In genomic region chr1:6683434-6683833, GRCh38 we compare ENCODE assay signal across 28 cellular contexts.
"Had no signal": no experiment of that assay in that cellular context is flagged by ENCODE, and none has a peak within 500 bp of the region (broad histone marks: within the 10 kb centered on the region; RNA-seq: fewer than 3 reads in every experiment).

No MANE protein-coding gene starts in this region.

- H3K9me3 ChIP-seq: breast epithelium, ovary, right lobe of liver, SK-N-SH, transverse colon, uterus had no signal

- H3K9me3 Mint-ChIP-seq: activated naive CD4-positive, alpha-beta T cell treated with anti-CD3 and anti-CD28 coated beads for 36 hours; immature natural killer cell; mesothelial cell of epicardium; naive B cell; nephron progenitor cell; stimulated activated memory B cell treated with anti-CD40 and anti-IgM and Interleukin-4, amounts not matched to agents 10 μg/mL and 1 μg/mL and 100 μg/mL, for 72 hours; T-helper 1 cell treated with Interleukin-12 subunit alpha and Interleukin-12 subunit beta and Interleukin-4 antibody, amounts not matched to agents 30 μg/mL and 1 μg/mL, for 36 hours had no signal

- DNase-seq: activated CD4-positive, alpha-beta T cell treated with anti-CD3 and anti-CD28 coated beads, Interleukin-2, amount 50 U/mL, for 4 hours; activated effector memory CD4-positive, alpha-beta T cell treated with anti-CD3 and anti-CD28 coated beads, Interleukin-2, amount 50 U/mL, for 16 hours; activated naive CD4-positive, alpha-beta T cell treated with anti-CD3 and anti-CD28 coated beads for 36 hours; central memory CD4-positive, alpha-beta T cell; foreskin fibroblast; head of caudate nucleus; hippocampal formation; immature natural killer cell; kidney; left colon; mammary epithelial cell; naive B cell; nephron progenitor cell; ovary; right lobe of liver; SK-N-SH; stimulated activated CD4-positive, alpha-beta T cell treated with anti-CD3 and anti-CD28 coated beads, Interleukin-4, amount 100 ng/mL, for 24 hours; SW 1271; T1000; transverse colon; uterus; WERI-Rb-1 had no signal

- H3K4me3 ChIP-seq: breast epithelium, ovary, right lobe of liver, transverse colon, uterus had no signal

- H3K27me3 Mint-ChIP-seq: naive B cell; progenitor cell of endocrine pancreas; stimulated activated memory B cell treated with anti-CD40 and anti-IgM and Interleukin-4, amounts not matched to agents 10 μg/mL and 1 μg/mL and 100 μg/mL, for 72 hours had no signal

- ATAC-seq: activated CD4-positive, CD25-positive, alpha-beta regulatory T cell treated with anti-CD3 and anti-CD28 coated beads, Interleukin-2, amount 50 U/mL, for 24 hours; left colon; right lobe of liver; stimulated activated memory B cell treated with anti-CD40 and anti-IgM and Interleukin-4, amounts not matched to agents 10 μg/mL and 1 μg/mL and 100 μg/mL, for 72 hours had no signal

- H3K27ac ChIP-seq: breast epithelium, ovary, right lobe of liver, transverse colon, uterus, WERI-Rb-1 had no signal

- H3K27ac Mint-ChIP-seq: activated naive CD4-positive, alpha-beta T cell treated with anti-CD3 and anti-CD28 coated beads for 36 hours; immature natural killer cell; mesothelial cell of epicardium; naive B cell; progenitor cell of endocrine pancreas; stimulated activated memory B cell treated with anti-CD40 and anti-IgM and Interleukin-4, amounts not matched to agents 10 μg/mL and 1 μg/mL and 100 μg/mL, for 72 hours; T-helper 1 cell treated with Interleukin-12 subunit alpha and Interleukin-12 subunit beta and Interleukin-4 antibody, amounts not matched to agents 30 μg/mL and 1 μg/mL, for 36 hours had no signal

- H3K4me1 Mint-ChIP-seq: mesothelial cell of epicardium had no signal

- H3K27me3 ChIP-seq: breast epithelium, ovary, right lobe of liver, transverse colon, uterus had no signal

- H3K4me1 ChIP-seq: breast epithelium, right lobe of liver, transverse colon, uterus had no signal

- H3K36me3 ChIP-seq: breast epithelium, ovary, uterus had no signal

- H3K4me3 Mint-ChIP-seq: activated naive CD4-positive, alpha-beta T cell treated with anti-CD3 and anti-CD28 coated beads for 36 hours; immature natural killer cell; mesothelial cell of epicardium; naive B cell; nephron progenitor cell; stimulated activated memory B cell treated with anti-CD40 and anti-IgM and Interleukin-4, amounts not matched to agents 10 μg/mL and 1 μg/mL and 100 μg/mL, for 72 hours; T-helper 1 cell treated with Interleukin-12 subunit alpha and Interleukin-12 subunit beta and Interleukin-4 antibody, amounts not matched to agents 30 μg/mL and 1 μg/mL, for 36 hours had no signal
